Comparison of ENCODE assay signal across 13 cellular contexts in genomic region chrX:74922922-74923321, GRCh38. TPM values are rescaled to one million over a fixed set of nuclear protein-coding genes. Genes with fewer than 3 reads are reported as not detected.
DNase-seq lines count a peak whose midpoint lies in the region; ATAC-seq, FAIRE-seq and TF ChIP-seq lines count a peak whose summit lies in the region.
"Had no signal": no experiment of that assay in that cellular context is flagged by ENCODE, and none has a peak within 500 bp of the region (broad histone marks: within the 10 kb centered on the region; RNA-seq: fewer than 3 reads in every experiment).

No MANE protein-coding gene starts in this region.

- whole genome bisulfite sequencing in GM12878 (ENCODE audit: insufficient coverage, insufficient replicate concordance, low lambda C conversion rate, missing lambda C conversion rate): 8% methylated on average over 4 of the region's 4 CpGs
- WGBS in lower leg skin, 2 donors: 54 to 75% methylated on average over 4 of the region's 4 CpGs

- TF ChIP-seq POLR2A in GM12878 (IDR thresholded peaks at IDR 0.05; ENCODE audit: low read depth, low read length) (no peak), lower leg skin (IDR thresholded peaks at IDR 0.05) (no peak)

- H2AFZ ChIP-seq in GM12878 (ENCODE audit: control insufficient read depth, low read depth, low read length): no peak overlapping the region

- H3K27me3 ChIP-seq in GM12878 (replicated peaks in 1 of 2; ENCODE audit: control insufficient read depth in 2 of 2, insufficient read depth in 2 of 2, low read length in 1 of 2): no peaks in the 10 kb centered on the region

- H3K4me2 ChIP-seq in GM12878 (ENCODE audit: control insufficient read depth, insufficient read depth): no peak overlapping the region

- no peak for TF ChIP-seq CTCF in GM12878 (IDR thresholded peaks at IDR 0.05 in 2 of 3, conservative IDR thresholded peaks at IDR 0.05 in 1 of 3; ENCODE audit: control insufficient read depth in 2 of 3, extremely low read depth in 1 of 3, insufficient read depth in 1 of 3, low read depth in 3 of 3, low read length in 3 of 3)
- TF ChIP-seq CTCF in lower leg skin (IDR thresholded peaks at IDR 0.05): no peak

- intact Hi-C loops in GM12878 (cut with micrococcal nuclease; ENCODE audit: unreplicated experiment) (loop anchor here (1.0 to 5.0 kb wide), 3 partner anchors 12 to 304 kb away; partner anchors contain the start of gene ABCB7), lower leg skin (cut with DNase I; ENCODE audit: low total_unique reads) (no loop called here)

- H3K4me3 ChIP-seq in GM12878 (peak overlapping the region; percentile 49; the same call in 1 of the 2 replicates), lower leg skin (ENCODE audit: low read depth, poor library complexity, severe bottlenecking) (no peak overlapping the region)
- H3K4me3 ChIP-seq: smooth muscle cell had no signal

- FAIRE-seq in GM12878 (lab: Jason Lieb, UNC): peak; percentile 74

- peak; percentile 69 for ATAC-seq in GM18867 (IDR thresholded peaks at IDR 0.05; ENCODE audit: unreplicated experiment)
- ATAC-seq in GM21717 (IDR thresholded peaks at IDR 0.05; ENCODE audit: unreplicated experiment): peak; percentile 81
- ATAC-seq in HG03354 (IDR thresholded peaks at IDR 0.05; ENCODE audit: poor library complexity, severe bottlenecking, unreplicated experiment): peak; percentile 74
- ATAC-seq in GM12878: peak; percentile 63
- ATAC-seq: stimulated activated naive CD8-positive, alpha-beta T cell treated with anti-CD3 and anti-CD28 coated beads, Interleukin-15, amount 100 ng/mL, for 72 hours had no signal

- H3K4me1 ChIP-seq in GM12878 (ENCODE audit: control insufficient read depth, insufficient read depth, low read length): no peaks in the 10 kb centered on the region

- SMC1A ChIA-PET in GM12878 (lab: Charles Lee; ENCODE audit: uncharacterized antibody, unreplicated experiment): interaction anchor here (0.6 to 5.9 kb wide), 8 partner anchors 9 to 311 kb away, joined by 3 to 39 read pairs (median 4); no protein-coding TSS in a partner anchor

- DNase-seq in GM12878 (ENCODE audit: low read depth, low spot score) (peak; percentile 69), HuH-7 (ENCODE audit: low spot score) (no peak), cerebellar cortex (ENCODE audit: low spot score) (no peak), lower leg skin (ENCODE audit: low spot score in 2 of 2) (no peak), HCEC 1CT (no peak)
- DNase-seq: DND-41; NCI-H524 treated with DMSO at 0.1 percent for 48 hours; stimulated activated naive CD8-positive, alpha-beta T cell treated with anti-CD3 and anti-CD28 coated beads, Interleukin-15, amount 100 ng/mL, for 72 hours had no signal

- no peaks in the 10 kb centered on the region; the same call in 2 of the 3 replicates for H3K9me3 ChIP-seq in GM12878 (replicated peaks; ENCODE audit: control insufficient read depth, insufficient read depth, low read length)

- no peaks in the 10 kb centered on the region for H3K36me3 ChIP-seq in GM12878 (ENCODE audit: control insufficient read depth in 2 of 2, insufficient read depth in 2 of 2, low read length in 1 of 2)

- H4K20me1 ChIP-seq in GM12878 (ENCODE audit: control insufficient read depth, insufficient read depth): no peaks in the 10 kb centered on the region

- peak overlapping the region; percentile 48; the same call in 1 of the 2 replicates for H3K9ac ChIP-seq in GM12878 (ENCODE audit: control insufficient read depth, insufficient read depth, low read length)

- in situ Hi-C loops in GM12878 (cut with MboI): loop anchor here (5.0 to 10.0 kb wide), 3 partner anchors 126 to 352 kb away; partner anchors contain the start of genes RLIM and UPRT

- TF ChIP-seq RAD21 in GM12878 (IDR thresholded peaks at IDR 0.05; ENCODE audit: insufficient read depth, low read depth, low read length): no peak; the same call in 1 of the 2 replicates

- peaks cover 30% of the 10 kb centered on the region for H3K79me2 ChIP-seq in GM12878 (ENCODE audit: control insufficient read depth, insufficient read depth, low read length)

- no TSS peak for BruUV-seq in GM12878 (replicated peaks; lab: Mats Ljungman, UMichigan)

- peak overlapping the region; percentile 87 for H3K27ac ChIP-seq in GM12878 (ENCODE audit: control insufficient read depth, insufficient read depth)
- H3K27ac ChIP-seq: HL-60 had no signal

- TF ChIP-seq EP300 in GM12878 (IDR thresholded peaks at IDR 0.05; ENCODE audit: borderline replicate concordance in 1 of 2, control insufficient read depth in 1 of 2, low read depth in 2 of 2, low read length in 2 of 2): peak; percentile 29 to 86; a peak in 3 of 4 replicates

- RAD21 ChIA-PET in GM12878 (lab: Charles Lee; ENCODE audit: unreplicated experiment): interaction anchor here (1.0 to 3.7 kb wide), 4 partner anchors 11 to 309 kb away, joined by 3 to 36 read pairs (median 4); partner anchors contain the start of gene RLIM

- CTCF ChIA-PET in GM12878 (lab: Yijun Ruan, JAX): interaction anchor here (1.1 kb wide), 1 partner anchor 11 kb away, joined by 3 read pairs; no protein-coding TSS in a partner anchor

- POLR2A ChIA-PET in GM12878 (lab: Charles Lee): interaction anchor here (0.7 to 1.6 kb wide), 2 partner anchors 30 to 391 kb away, joined by 4 read pairs; no protein-coding TSS in a partner anchor

TF ChIP-seq in GM12878, 131 proteins besides CTCF, POLR2A, EP300 and RAD21 (continues in another document):
- no peak for TF ChIP-seq ESRRA (IDR thresholded peaks at IDR 0.05; ENCODE audit: low read length)
- peak; percentile 72 for TF ChIP-seq MTA2 (IDR thresholded peaks at IDR 0.05; ENCODE audit: low read depth)
- no peak for TF ChIP-seq BRCA1 (IDR thresholded peaks at IDR 0.05; ENCODE audit: low read depth, low read length)
- TF ChIP-seq CHD2 (IDR thresholded peaks at IDR 0.05; ENCODE audit: borderline replicate concordance, low read depth, low read length): 0 out of 2 replicates have a peak, but pooled peaks have one; percentile 27
- TF ChIP-seq, protein P1, sequence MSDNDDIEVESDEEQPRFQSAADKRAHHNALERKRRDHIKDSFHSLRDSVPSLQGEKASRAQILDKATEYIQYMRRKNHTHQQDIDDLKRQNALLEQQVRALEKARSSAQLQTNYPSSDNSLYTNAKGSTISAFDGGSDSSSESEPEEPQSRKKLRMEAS (IDR thresholded peaks at IDR 0.05; ENCODE audit: low read depth, low read length): no peak
- TF ChIP-seq SRF (IDR thresholded peaks at IDR 0.05; ENCODE audit: low read depth in 2 of 2, low read length in 2 of 2): no peak
- no peak for TF ChIP-seq LARP7 (IDR thresholded peaks at IDR 0.05)
- TF ChIP-seq SMC3 (IDR thresholded peaks at IDR 0.05; ENCODE audit: borderline replicate concordance, low read length): 0 out of 2 replicates have a peak, but pooled peaks have one; percentile 5
- TF ChIP-seq CBX3 (IDR thresholded peaks at IDR 0.05; ENCODE audit: borderline replicate concordance, low read depth): no peak
- no peak for TF ChIP-seq HDAC6 (IDR thresholded peaks at IDR 0.05; ENCODE audit: unreplicated experiment)
- TF ChIP-seq SUZ12 (IDR thresholded peaks at IDR 0.05; ENCODE audit: unreplicated experiment): no peak
- TF ChIP-seq, protein P2, sequence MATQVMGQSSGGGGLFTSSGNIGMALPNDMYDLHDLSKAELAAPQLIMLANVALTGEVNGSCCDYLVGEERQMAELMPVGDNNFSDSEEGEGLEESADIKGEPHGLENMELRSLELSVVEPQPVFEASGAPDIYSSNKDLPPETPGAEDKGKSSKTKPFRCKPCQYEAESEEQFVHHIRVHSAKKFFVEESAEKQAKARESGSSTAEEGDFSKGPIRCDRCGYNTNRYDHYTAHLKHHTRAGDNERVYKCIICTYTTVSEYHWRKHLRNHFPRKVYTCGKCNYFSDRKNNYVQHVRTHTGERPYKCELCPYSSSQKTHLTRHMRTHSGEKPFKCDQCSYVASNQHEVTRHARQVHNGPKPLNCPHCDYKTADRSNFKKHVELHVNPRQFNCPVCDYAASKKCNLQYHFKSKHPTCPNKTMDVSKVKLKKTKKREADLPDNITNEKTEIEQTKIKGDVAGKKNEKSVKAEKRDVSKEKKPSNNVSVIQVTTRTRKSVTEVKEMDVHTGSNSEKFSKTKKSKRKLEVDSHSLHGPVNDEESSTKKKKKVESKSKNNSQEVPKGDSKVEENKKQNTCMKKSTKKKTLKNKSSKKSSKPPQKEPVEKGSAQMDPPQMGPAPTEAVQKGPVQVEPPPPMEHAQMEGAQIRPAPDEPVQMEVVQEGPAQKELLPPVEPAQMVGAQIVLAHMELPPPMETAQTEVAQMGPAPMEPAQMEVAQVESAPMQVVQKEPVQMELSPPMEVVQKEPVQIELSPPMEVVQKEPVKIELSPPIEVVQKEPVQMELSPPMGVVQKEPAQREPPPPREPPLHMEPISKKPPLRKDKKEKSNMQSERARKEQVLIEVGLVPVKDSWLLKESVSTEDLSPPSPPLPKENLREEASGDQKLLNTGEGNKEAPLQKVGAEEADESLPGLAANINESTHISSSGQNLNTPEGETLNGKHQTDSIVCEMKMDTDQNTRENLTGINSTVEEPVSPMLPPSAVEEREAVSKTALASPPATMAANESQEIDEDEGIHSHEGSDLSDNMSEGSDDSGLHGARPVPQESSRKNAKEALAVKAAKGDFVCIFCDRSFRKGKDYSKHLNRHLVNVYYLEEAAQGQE (IDR thresholded peaks at IDR 0.05; ENCODE audit: low read depth, low read length): no peak

RNA-seq across cellular contexts. Expression of gene NEXMIF, which starts 2.3 kb away (rescaled TPM):
- 54.3 and 56.5 TPM in 2 replicates for total RNA-seq in GM12878 (2013; cell fraction: nucleolus; rRNA removed)
- total RNA-seq in GM12878 (2014; rRNA removed): 6.5 and 7.4 TPM in 2 replicates
- total RNA-seq in GM12878 (2014; rRNA removed; fragmentation: Illumina TruSeq; extraction: Trizol): 6.8 and 7.3 TPM in 2 replicates
- 7.2 and 7.4 TPM in 2 replicates for total RNA-seq in GM12878 (2021)
- 0.91 TPM for polyA plus RNA-seq in GM12878 (2011; ENCODE audit: low read depth)
- 10.4 and 13.2 TPM in 2 replicates for polyA plus RNA-seq in GM12878 (2011; rRNA removed)
- polyA plus RNA-seq in GM12878 (2011; cell fraction: cytosol; rRNA removed): 4.5 and 5.8 TPM in 2 replicates
- polyA plus RNA-seq in GM12878 (2011; cell fraction: nucleus; rRNA removed): 10.8 and 14.1 TPM in 2 replicates
- 1.6 and 2.7 TPM in 2 replicates for polyA plus RNA-seq in GM12878 (2012)
- 5.3 and 7.4 TPM in 2 replicates for polyA plus RNA-seq in GM12878 (2014; fragmentation: Illumina TruSeq; extraction: Trizol)
- polyA plus RNA-seq in GM12878 (2014; fragmentation: Nextera tagmentation; extraction: Ambion mirVana): under 1 TPM; 0.75 to 1.00 TPM
- 2.5 and 3.3 TPM in 2 replicates for polyA plus RNA-seq in GM12878 (2014; rRNA removed)
- polyA plus RNA-seq in GM12878 (2016; fragmentation: Nextera tagmentation; extraction: Ambion mirVana): 1 to 10 TPM in 1 of 2 experiments, under 1 TPM in 1; 0.78 to 1.5 TPM
- polyA minus RNA-seq in GM12878 (2011; rRNA and poly(A)+ RNA removed): 20.5 and 23.7 TPM in 2 replicates
- polyA minus RNA-seq in GM12878 (2011; cell fraction: cytosol; rRNA and poly(A)+ RNA removed): 6.1 and 8.3 TPM in 2 replicates
- 17.7 and 18.7 TPM in 2 replicates for polyA minus RNA-seq in GM12878 (2011; cell fraction: nucleus; rRNA and poly(A)+ RNA removed)
- total RNA-seq in lower leg skin: 1 to 10 TPM in 2 of 4 donors, under 1 TPM in 2; 0.49 to 2.2 (median 1.3) TPM
- polyA plus RNA-seq: smooth muscle cell had no signal
